ENCODE assay signal across 22 cellular contexts in genomic region chr11:106983251-106983650, GRCh38. TPM values are rescaled to one million over a fixed set of nuclear protein-coding genes. Genes with fewer than 3 reads are reported as not detected.
"Had no signal": no experiment of that assay in that cellular context is flagged by ENCODE, and none has a peak within 500 bp of the region (broad histone marks: within the 10 kb centered on the region; RNA-seq: fewer than 3 reads in every experiment).

No MANE protein-coding gene starts in this region.

- H3K4me3 ChIP-seq: cardiac muscle cell, spleen, thyroid gland had no signal

- H3K36me3 Mint-ChIP-seq: activated naive CD8-positive, alpha-beta T cell treated with anti-CD3 and anti-CD28 coated beads, Interleukin-2, amount 10 ng/mL, durations not matched to agents 7 days and 5 days; memory B cell had no signal

- DNase-seq: activated CD4-positive, alpha-beta T cell treated with anti-CD3 and anti-CD28 coated beads for 4 hours; activated CD4-positive, alpha-beta T cell treated with anti-CD3 and anti-CD28 coated beads, Interleukin-2, amount 50 U/mL, for 48 hours; activated CD4-positive, CD25-positive, alpha-beta regulatory T cell; activated CD8-positive, alpha-beta memory T cell treated with anti-CD3 and anti-CD28 coated beads, Interleukin-2, amount 50 U/mL, for 48 hours; activated effector memory CD4-positive, alpha-beta T cell treated with Interleukin-2 at 50 U/mL for 16 hours; activated naive CD4-positive, alpha-beta T cell treated with anti-CD3 and anti-CD28 coated beads for 36 hours; activated naive CD8-positive, alpha-beta T cell treated with anti-CD3 and anti-CD28 coated beads, Interleukin-2, amount 10 ng/mL, durations not matched to agents 7 days and 5 days; activated T-cell treated with anti-CD3 and anti-CD28 coated beads, Interleukin-2, amount 50 U/mL, for 4 hours; effector CD8-positive, alpha-beta T cell; erythroblast; foreskin melanocyte; nephron progenitor cell; spleen; stimulated activated CD4-positive, alpha-beta T cell treated with anti-CD3 and anti-CD28 coated beads, Interleukin-4, amount 100 ng/mL, for 24 hours; stimulated activated naive CD4-positive, alpha-beta T cell treated with Interleukin-2 at 50 U/mL for 16 hours; SW 1271; T-helper 17 cell; thyroid gland had no signal

- H3K27ac Mint-ChIP-seq: activated naive CD4-positive, alpha-beta T cell treated with anti-CD3 and anti-CD28 coated beads for 36 hours; activated naive CD8-positive, alpha-beta T cell treated with anti-CD3 and anti-CD28 coated beads, Interleukin-2, amount 10 ng/mL, durations not matched to agents 7 days and 5 days; dendritic cell treated with granulocyte-macrophage colony-stimulating factor and Interleukin-4, amounts not matched to agents 40 ng/mL and 50 ng/mL, for 4 days; memory B cell; nephron progenitor cell; T-helper 17 cell had no signal

- H3K4me3 Mint-ChIP-seq: activated naive CD4-positive, alpha-beta T cell treated with anti-CD3 and anti-CD28 coated beads for 36 hours; activated naive CD8-positive, alpha-beta T cell treated with anti-CD3 and anti-CD28 coated beads, Interleukin-2, amount 10 ng/mL, durations not matched to agents 7 days and 5 days; activated T-cell treated with anti-CD3 and anti-CD28 coated beads, Interleukin-2, amount 50 U/mL, for 4 hours; dendritic cell treated with granulocyte-macrophage colony-stimulating factor and Interleukin-4, amounts not matched to agents 40 ng/mL and 50 ng/mL, for 4 days; memory B cell; nephron progenitor cell; T-helper 17 cell had no signal

- ATAC-seq: activated T-cell treated with anti-CD3 and anti-CD28 coated beads, Interleukin-2, amount 50 U/mL, for 4 hours; T-helper 17 cell had no signal

- H3K27me3 Mint-ChIP-seq: activated naive CD8-positive, alpha-beta T cell treated with anti-CD3 and anti-CD28 coated beads, Interleukin-2, amount 10 ng/mL, durations not matched to agents 7 days and 5 days; dendritic cell treated with granulocyte-macrophage colony-stimulating factor and Interleukin-4, amounts not matched to agents 40 ng/mL and 50 ng/mL, for 4 days; memory B cell; T-helper 17 cell had no signal

- H3K4me1 Mint-ChIP-seq: activated naive CD8-positive, alpha-beta T cell treated with anti-CD3 and anti-CD28 coated beads, Interleukin-2, amount 10 ng/mL, durations not matched to agents 7 days and 5 days; memory B cell; T-helper 17 cell had no signal

- H3K36me3 ChIP-seq: cardiac muscle cell, spleen, thyroid gland had no signal

- H3K27ac ChIP-seq: cardiac muscle cell, thyroid gland had no signal

- H3K27me3 ChIP-seq: cardiac muscle cell, spleen, thyroid gland had no signal

- H3K9me3 ChIP-seq: spleen, thyroid gland had no signal

- H3K9me3 Mint-ChIP-seq: activated naive CD4-positive, alpha-beta T cell treated with anti-CD3 and anti-CD28 coated beads for 36 hours; activated naive CD8-positive, alpha-beta T cell treated with anti-CD3 and anti-CD28 coated beads, Interleukin-2, amount 10 ng/mL, durations not matched to agents 7 days and 5 days; dendritic cell treated with granulocyte-macrophage colony-stimulating factor and Interleukin-4, amounts not matched to agents 40 ng/mL and 50 ng/mL, for 4 days; memory B cell; nephron progenitor cell had no signal

RNA-seq across cellular contexts. Expression of gene GUCY1A2, which starts 35.0 kb away (rescaled TPM):
- total RNA-seq: activated CD8-positive, alpha-beta memory T cell treated with anti-CD3 and anti-CD28 coated beads for 36 hours; activated naive CD4-positive, alpha-beta T cell treated with anti-CD3 and anti-CD28 coated beads for 36 hours; activated naive CD8-positive, alpha-beta T cell treated with anti-CD3 and anti-CD28 coated beads, Interleukin-2, amount 10 ng/mL, durations not matched to agents 7 days and 5 days had no signal
